In the genomic region with DNA sequence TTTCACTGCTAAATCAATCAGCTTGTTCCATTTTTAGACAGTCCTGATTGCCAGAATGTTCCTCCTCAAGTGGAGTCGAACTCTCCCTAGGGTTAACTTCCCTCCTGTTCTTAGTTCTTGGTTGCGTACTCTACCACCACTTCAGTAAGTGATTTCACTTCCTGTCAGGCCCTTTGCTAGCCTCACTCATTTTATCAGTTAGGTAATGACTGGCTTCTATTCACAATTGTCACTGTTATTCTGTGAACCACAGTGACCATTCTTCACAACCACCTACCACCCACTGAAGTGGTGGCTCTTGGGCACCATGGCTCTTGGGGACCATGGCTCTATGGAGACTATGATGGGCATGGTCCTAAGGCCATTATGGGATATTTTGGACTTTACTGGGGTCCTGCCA, we compare ENCODE assay signal across 10 cellular contexts.
A peak's percentile ranks its signal among the peaks of the same experiment; 100 is the strongest.
DNase-seq lines count a peak whose midpoint lies in the region; ATAC-seq lines count a peak whose summit lies in the region.
"Had no signal": no experiment of that assay in that cellular context is flagged by ENCODE, and none has a peak within 500 bp of the region (broad histone marks: within the 10 kb centered on the region; RNA-seq: fewer than 3 reads in every experiment).

No MANE protein-coding gene starts in this region.

- peak in 2 of 3 donors; percentile 16 to 43 for DNase-seq in immature natural killer cell
- DNase-seq in GM19240 (ENCODE audit: insufficient read length, low spot score), result no peak
- no peak for DNase-seq in dedifferentiated amniotic fluid mesenchymal stem cell (ENCODE audit: extremely low spot score)
- DNase-seq in NCI-H1048 (lab: John Stamatoyannopoulos, UW), result no peak
- DNase-seq in G401 (ENCODE audit: low spot score), result no peak
- DNase-seq: kidney had no signal

- peaks cover 3 to 7% (median 3%) of the 10 kb centered on the region in 3 donors for H3K27me3 Mint-ChIP-seq in immature natural killer cell (ENCODE audit: low read depth in 3 of 3)
- H3K27me3 Mint-ChIP-seq: IgD-negative memory B cell had no signal

- H3K4me3 Mint-ChIP-seq in immature natural killer cell, result peak overlapping the region in 2 of 5 donors; percentile 34 to 46

- H3K9me3 Mint-ChIP-seq in immature natural killer cell, result no peaks in the 10 kb centered on the region
- H3K9me3 Mint-ChIP-seq: IgD-negative memory B cell had no signal

- peaks cover 0 to 9% (median 3%) of the 10 kb centered on the region in 3 donors for H3K36me3 Mint-ChIP-seq in immature natural killer cell

- in situ Hi-C loops in G401 (cut with HindIII; ENCODE audit: low sequenced_read_pairs), result no loop called here

- peaks cover 44 to 79% of the 10 kb centered on the region in 2 donors for H3K4me1 Mint-ChIP-seq in immature natural killer cell

- peak overlapping the region; percentile 28 to 83 (median 56) for H3K27ac Mint-ChIP-seq in immature natural killer cell

- peak; percentile 49 for ATAC-seq in GM18511 (IDR thresholded peaks at IDR 0.05; ENCODE audit: unreplicated experiment)
- peak; percentile 59 for ATAC-seq in GM21360 (IDR thresholded peaks at IDR 0.05; ENCODE audit: unreplicated experiment)
- ATAC-seq in HG03432 (IDR thresholded peaks at IDR 0.05; ENCODE audit: unreplicated experiment), result peak; percentile 59

Comparison
In these comparisons a context has a peak if more than half of its experiments do, and no peak if none do; other contexts are left out.
1. DNase-seq: peak in immature natural killer cell (2 of 3); none in GM19240 (single experiment), dedifferentiated amniotic fluid mesenchymal stem cell (single experiment), NCI-H1048 (single experiment) and G401 (single experiment).
2. Peak in every context shown above with its lines, with median percentiles within 50 percentile points of each other: ATAC-seq.